27 cellular contexts compared by ENCODE assay signal in genomic region chr2:217449436-217449835, GRCh38.
"Had no signal": no experiment of that assay in that cellular context is flagged by ENCODE, and none has a peak within 500 bp of the region (broad histone marks: within the 10 kb centered on the region; RNA-seq: fewer than 3 reads in every experiment).

No MANE protein-coding gene starts in this region.

- H3K4me3 Mint-ChIP-seq: activated CD4-positive, alpha-beta T cell treated with anti-CD3 and anti-CD28 coated beads for 36 hours; activated CD8-positive, alpha-beta memory T cell treated with anti-CD3 and anti-CD28 coated beads, Interleukin-2, amount 10 ng/mL, durations not matched to agents 7 days and 5 days; activated CD8-positive, alpha-beta T cell treated with anti-CD3 and anti-CD28 coated beads, Interleukin-2, amount 10 ng/mL, durations not matched to agents 7 days and 5 days; naive thymus-derived CD8-positive, alpha-beta T cell; stimulated activated effector memory CD8-positive, alpha-beta T cell treated with anti-CD3 and anti-CD28 coated beads, Interleukin-12 subunit alpha, Interleukin-12 subunit beta, amount 100 ng/mL, for 72 hours; stimulated activated naive CD8-positive, alpha-beta T cell treated with anti-CD3 and anti-CD28 coated beads, Interleukin-15, Interleukin-2, amounts not matched to agents 100 ng/mL and 50 ng/mL, for 24 hours; T-helper 2 cell treated with Interferon-gamma antibody and Interleukin-4, amounts not matched to agents 5 μg/mL and 100 μg/mL, for 36 hours had no signal

- H3K36me3 ChIP-seq: cardiac muscle cell, neutrophil, thoracic aorta, upper lobe of right lung had no signal

- H3K36me3 Mint-ChIP-seq: activated CD8-positive, alpha-beta memory T cell treated with anti-CD3 and anti-CD28 coated beads, Interleukin-2, amount 10 ng/mL, durations not matched to agents 7 days and 5 days; activated naive CD4-positive, alpha-beta T cell treated with anti-CD3 and anti-CD28 coated beads, Interleukin-2, amount 50 U/mL, for 72 hours; stimulated activated effector memory CD8-positive, alpha-beta T cell treated with anti-CD3 and anti-CD28 coated beads, Interleukin-12 subunit alpha, Interleukin-12 subunit beta, amount 100 ng/mL, for 72 hours had no signal

- H3K27ac ChIP-seq: cardiac muscle cell, coronary artery, dorsolateral prefrontal cortex, neutrophil, thoracic aorta, upper lobe of right lung had no signal

- H3K27me3 ChIP-seq: cardiac muscle cell, dorsolateral prefrontal cortex, neutrophil, upper lobe of right lung had no signal

- H3K9me3 Mint-ChIP-seq: naive thymus-derived CD8-positive, alpha-beta T cell; stimulated activated naive CD8-positive, alpha-beta T cell treated with anti-CD3 and anti-CD28 coated beads, Interleukin-15, Interleukin-2, amounts not matched to agents 100 ng/mL and 50 ng/mL, for 24 hours; T-helper 2 cell treated with Interferon-gamma antibody and Interleukin-4, amounts not matched to agents 5 μg/mL and 100 μg/mL, for 36 hours had no signal

- DNase-seq: activated CD4-positive, alpha-beta T cell treated with anti-CD3 and anti-CD28 coated beads for 36 hours; activated CD4-positive, CD25-positive, alpha-beta regulatory T cell; activated CD8-positive, alpha-beta memory T cell treated with anti-CD3 and anti-CD28 coated beads, Interleukin-2, amount 10 ng/mL, durations not matched to agents 7 days and 5 days; activated CD8-positive, alpha-beta T cell treated with anti-CD3 and anti-CD28 coated beads, Interleukin-2, amount 10 ng/mL, durations not matched to agents 7 days and 5 days; activated naive CD4-positive, alpha-beta T cell; activated T-cell treated with anti-CD3 and anti-CD28 coated beads, Interleukin-2, amount 50 U/mL, for 48 hours; anterior cingulate cortex; dorsolateral prefrontal cortex; effector memory CD4-positive, alpha-beta T cell; hippocampal formation; kidney; left colon; midbrain; naive thymus-derived CD8-positive, alpha-beta T cell; small intestine; stimulated activated CD4-positive, alpha-beta T cell treated with anti-CD3 and anti-CD28 coated beads, Interleukin-4, amount 100 ng/mL, for 24 hours; T-helper 1 cell; upper lobe of right lung had no signal

- H3K9me3 ChIP-seq: neutrophil, thoracic aorta, upper lobe of right lung had no signal

- H3K4me1 ChIP-seq: upper lobe of right lung had no signal

- H3K4me3 ChIP-seq: cardiac muscle cell, coronary artery, dorsolateral prefrontal cortex, thoracic aorta, upper lobe of right lung had no signal

- H3K27me3 Mint-ChIP-seq: activated CD4-positive, alpha-beta T cell treated with anti-CD3 and anti-CD28 coated beads for 36 hours; activated CD8-positive, alpha-beta memory T cell treated with anti-CD3 and anti-CD28 coated beads, Interleukin-2, amount 10 ng/mL, durations not matched to agents 7 days and 5 days; naive thymus-derived CD8-positive, alpha-beta T cell; stimulated activated naive CD8-positive, alpha-beta T cell treated with anti-CD3 and anti-CD28 coated beads, Interleukin-15, Interleukin-2, amounts not matched to agents 100 ng/mL and 50 ng/mL, for 24 hours had no signal

- H3K4me1 Mint-ChIP-seq: activated CD4-positive, alpha-beta T cell treated with anti-CD3 and anti-CD28 coated beads for 36 hours; activated CD8-positive, alpha-beta memory T cell treated with anti-CD3 and anti-CD28 coated beads, Interleukin-2, amount 10 ng/mL, durations not matched to agents 7 days and 5 days; stimulated activated effector memory CD8-positive, alpha-beta T cell treated with anti-CD3 and anti-CD28 coated beads, Interleukin-12 subunit alpha, Interleukin-12 subunit beta, amount 100 ng/mL, for 72 hours had no signal

- ATAC-seq: activated CD4-positive, alpha-beta T cell treated with anti-CD3 and anti-CD28 coated beads for 36 hours; activated CD8-positive, alpha-beta memory T cell treated with anti-CD3 and anti-CD28 coated beads, Interleukin-2, amount 10 ng/mL, durations not matched to agents 7 days and 5 days; activated CD8-positive, alpha-beta T cell treated with anti-CD3 and anti-CD28 coated beads, Interleukin-2, amount 10 ng/mL, durations not matched to agents 7 days and 5 days; activated naive CD4-positive, alpha-beta T cell treated with anti-CD3 and anti-CD28 coated beads, Interleukin-2, amount 50 U/mL, for 72 hours; left colon; naive thymus-derived CD8-positive, alpha-beta T cell; sciatic nerve; stimulated activated effector memory CD8-positive, alpha-beta T cell treated with anti-CD3 and anti-CD28 coated beads, Interleukin-12 subunit alpha, Interleukin-12 subunit beta, amount 100 ng/mL, for 72 hours; upper lobe of right lung had no signal

- H3K27ac Mint-ChIP-seq: activated CD4-positive, alpha-beta T cell treated with anti-CD3 and anti-CD28 coated beads for 36 hours; activated CD8-positive, alpha-beta memory T cell treated with anti-CD3 and anti-CD28 coated beads, Interleukin-2, amount 10 ng/mL, durations not matched to agents 7 days and 5 days; activated CD8-positive, alpha-beta T cell treated with anti-CD3 and anti-CD28 coated beads, Interleukin-2, amount 10 ng/mL, durations not matched to agents 7 days and 5 days; activated naive CD4-positive, alpha-beta T cell treated with anti-CD3 and anti-CD28 coated beads, Interleukin-2, amount 50 U/mL, for 72 hours; stimulated activated effector memory CD8-positive, alpha-beta T cell treated with anti-CD3 and anti-CD28 coated beads, Interleukin-12 subunit alpha, Interleukin-12 subunit beta, amount 100 ng/mL, for 72 hours; stimulated activated naive CD8-positive, alpha-beta T cell treated with anti-CD3 and anti-CD28 coated beads, Interleukin-15, Interleukin-2, amounts not matched to agents 100 ng/mL and 50 ng/mL, for 24 hours; T-helper 2 cell treated with Interferon-gamma antibody and Interleukin-4, amounts not matched to agents 5 μg/mL and 100 μg/mL, for 36 hours had no signal
